ENCODE assay signal across 1 cellular context in the genomic region with DNA sequence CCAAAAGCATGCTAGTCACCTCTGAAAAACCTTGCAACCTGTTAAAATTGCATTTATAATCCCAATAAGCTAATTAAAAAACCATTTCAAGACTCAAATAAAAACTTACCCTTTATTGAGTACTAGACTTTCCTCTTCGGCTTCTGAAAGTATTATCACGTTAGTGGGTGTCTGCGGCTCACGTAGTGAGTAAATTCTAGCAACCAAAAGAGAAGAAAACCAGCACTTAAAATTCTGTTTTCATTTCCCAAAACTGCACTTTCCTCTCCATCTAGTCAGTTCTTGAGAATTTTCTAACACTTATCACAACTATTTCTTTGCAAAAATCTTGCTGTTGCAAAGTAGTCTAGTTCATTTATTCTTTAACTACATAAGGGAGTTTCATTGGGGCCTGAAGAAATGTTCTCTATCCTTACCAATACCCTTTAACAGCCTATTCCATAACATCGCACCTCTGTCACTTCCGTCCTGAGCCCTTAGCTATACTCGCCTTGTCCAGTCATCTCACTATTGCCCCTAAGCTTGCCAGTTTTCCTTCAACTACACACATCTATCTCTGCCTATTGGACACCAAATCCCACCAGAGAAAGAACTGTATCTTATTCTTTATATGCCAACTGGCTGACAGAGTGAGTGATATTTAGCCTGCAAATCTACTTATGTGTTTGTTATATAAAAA.
TF ChIP-seq lines count a peak whose summit lies in the region.

No MANE protein-coding gene starts in this region.

TF ChIP-seq in WTC11, 78 proteins besides CTCF, POLR2A, EP300 and RAD21:
- no peak for TF ChIP-seq GABPB1 (CRISPR knock-in tag; IDR thresholded peaks at IDR 0.05)
- TF ChIP-seq ZBTB21 (CRISPR knock-in tag; IDR thresholded peaks at IDR 0.05; ENCODE audit: borderline replicate concordance): no peak
- no peak for TF ChIP-seq EMX1 (CRISPR knock-in tag; IDR thresholded peaks at IDR 0.05)
